Comparison of ENCODE assay signal across 9 cellular contexts in the genomic region with DNA sequence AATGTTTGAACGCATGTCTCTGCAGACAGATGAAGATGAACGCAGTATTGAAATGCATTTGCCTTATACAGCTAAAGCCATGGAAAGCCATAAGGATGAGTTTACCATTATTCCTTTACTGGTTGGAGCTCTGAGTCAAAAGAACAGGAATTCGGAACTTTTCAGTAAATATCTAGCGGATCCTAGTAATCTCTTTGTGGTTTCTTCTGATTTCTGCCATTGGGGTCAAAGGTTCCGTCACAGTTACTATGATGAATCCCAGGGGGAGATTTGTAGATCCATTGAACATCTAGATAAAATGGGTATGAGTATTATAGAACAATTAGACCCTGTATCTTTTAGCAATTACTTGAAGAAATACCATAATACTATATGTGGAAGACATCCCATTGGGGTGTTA. TPM values are rescaled to one million over a fixed set of nuclear protein-coding genes. Genes with fewer than 3 reads are reported as not detected.
DNase-seq lines count a peak whose midpoint lies in the region; FAIRE-seq and TF ChIP-seq lines count a peak whose summit lies in the region.
"Not testable (repeated sequence)": the region's sequence is repeated elsewhere in the genome, so short reads cannot be mapped to it uniquely, and the experiment has no call there.
"Had no signal": no experiment of that assay in that cellular context is flagged by ENCODE, and none has a peak within 500 bp of the region (broad histone marks: within the 10 kb centered on the region; RNA-seq: fewer than 3 reads in every experiment).

No MANE protein-coding gene starts in this region.

- intact Hi-C loops in activated naive CD4-positive, alpha-beta T cell treated with anti-CD3 and anti-CD28 coated beads for 36 hours (cut with micrococcal nuclease): not testable (repeated sequence)

- H3K4me2 ChIP-seq in MM.1S (ENCODE audit: low read depth, low read length) (peak overlapping the region; percentile 72), osteoblast (ENCODE audit: insufficient read depth, low read length) (peak overlapping the region; percentile 34)

- not testable (repeated sequence) for DNase-seq in MM.1S; activated naive CD4-positive, alpha-beta T cell treated with anti-CD3 and anti-CD28 coated beads for 36 hours; effector memory CD4-positive, alpha-beta T cell; osteoblast (ENCODE audit: insufficient read length, low spot score, missing footprints)

- not testable (repeated sequence) for H3K9me2 ChIP-seq in MM.1S (replicated peaks; ENCODE audit: insufficient read depth, low read length)

- CTCF ChIA-PET in activated naive CD4-positive, alpha-beta T cell treated with anti-CD3 and anti-CD28 coated beads for 36 hours (lab: Charles Lee): interaction anchor here (1.2 kb wide), 1 partner anchor 11 kb away, joined by 3 read pairs; no protein-coding TSS in a partner anchor

- not testable (repeated sequence) for H4K20me1 ChIP-seq in MM.1S (ENCODE audit: insufficient read depth, low read length); osteoblast (ENCODE audit: insufficient read depth, low read length)

- H3K27ac Mint-ChIP-seq in activated naive CD4-positive, alpha-beta T cell treated with anti-CD3 and anti-CD28 coated beads for 36 hours: not testable (repeated sequence)

- H3K27me3 Mint-ChIP-seq in activated naive CD4-positive, alpha-beta T cell treated with anti-CD3 and anti-CD28 coated beads for 36 hours (ENCODE audit: low read depth): not testable (repeated sequence)

- peak overlapping the region; percentile 62 for H3K4me3 ChIP-seq in ACC112 (ENCODE audit: low read depth, low read length)
- H3K4me3 ChIP-seq in MM.1S (ENCODE audit: low read length): peak overlapping the region; percentile 29; the same call in 1 of the 2 replicates
- peak overlapping the region; percentile 33 for H3K4me3 ChIP-seq in WI38 (ENCODE audit: low read depth, low read length)
- H3K4me3 ChIP-seq in effector memory CD4-positive, alpha-beta T cell (ENCODE audit: insufficient read depth, low read depth, low read length, poor library complexity, severe bottlenecking): peak overlapping the region; percentile 13
- H3K4me3 ChIP-seq in osteoblast (ENCODE audit: insufficient read depth, low read length): not testable (repeated sequence)

- not testable (repeated sequence) for TF ChIP-seq CTCF in MM.1S (IDR thresholded peaks at IDR 0.05; ENCODE audit: low read length); WI38 (IDR thresholded peaks at IDR 0.05; ENCODE audit: low read depth, low read length); osteoblast (IDR thresholded peaks at IDR 0.05; ENCODE audit: extremely low read depth, low read depth, low read length)

- peak overlapping the region; percentile 76 for H3K4me3 Mint-ChIP-seq in activated naive CD4-positive, alpha-beta T cell treated with anti-CD3 and anti-CD28 coated beads for 36 hours

- not testable (repeated sequence) for H3K79me2 ChIP-seq in ACC112 (ENCODE audit: control insufficient read depth, insufficient read depth, low read length, unreplicated experiment); MM.1S (ENCODE audit: low read length); osteoblast (ENCODE audit: insufficient read depth, low read length)

- not testable (repeated sequence) for H2AFZ ChIP-seq in ACC112 (ENCODE audit: low read length, unreplicated experiment); MM.1S (ENCODE audit: low read length)
- H2AFZ ChIP-seq in osteoblast (ENCODE audit: low read length): peak overlapping the region; percentile 70

- H3K36me3 Mint-ChIP-seq in activated naive CD4-positive, alpha-beta T cell treated with anti-CD3 and anti-CD28 coated beads for 36 hours (ENCODE audit: low read depth): not testable (repeated sequence)

- not testable (repeated sequence) for H3K9ac ChIP-seq in MM.1S (ENCODE audit: low read length)

- FAIRE-seq in G401.6 (lab: Jason Lieb, UNC) (peak; percentile 76), islet of Langerhans (lab: Jason Lieb, UNC) (peak; percentile 68)

- H3K9me3 Mint-ChIP-seq in activated naive CD4-positive, alpha-beta T cell treated with anti-CD3 and anti-CD28 coated beads for 36 hours: not testable (repeated sequence)

- H3K27me3 ChIP-seq in ACC112 (ENCODE audit: insufficient read depth, low read length); effector memory CD4-positive, alpha-beta T cell (replicated peaks; ENCODE audit: control insufficient read depth, insufficient read depth, low read length, poor library complexity, severe bottlenecking); osteoblast (ENCODE audit: insufficient read depth, low read length): not testable (repeated sequence)
- H3K27me3 ChIP-seq in MM.1S (replicated peaks; ENCODE audit: insufficient read depth, low read length): peaks cover 16% of the 10 kb centered on the region; the same call in 1 of the 2 replicates

- not testable (repeated sequence) for H3K36me3 ChIP-seq in ACC112 (ENCODE audit: insufficient read depth, low read length); MM.1S (replicated peaks; ENCODE audit: insufficient read depth, low read length); effector memory CD4-positive, alpha-beta T cell (ENCODE audit: control insufficient read depth, insufficient read depth, low read length); osteoblast (ENCODE audit: insufficient read depth, low read length)

- not testable (repeated sequence) for H3K4me1 ChIP-seq in ACC112 (ENCODE audit: control insufficient read depth, insufficient read depth, low read length, unreplicated experiment); MM.1S (ENCODE audit: low read length); effector memory CD4-positive, alpha-beta T cell (ENCODE audit: control insufficient read depth, insufficient read depth, low read length, poor library complexity, severe bottlenecking); osteoblast (ENCODE audit: insufficient read depth, low read length)

- peaks cover 13% of the 10 kb centered on the region for H3K4me1 Mint-ChIP-seq in activated naive CD4-positive, alpha-beta T cell treated with anti-CD3 and anti-CD28 coated beads for 36 hours (ENCODE audit: low read depth)

- not testable (repeated sequence) for H3K9me3 ChIP-seq in MM.1S (replicated peaks; ENCODE audit: insufficient read depth, low read length); effector memory CD4-positive, alpha-beta T cell (ENCODE audit: control insufficient read depth, low read length); osteoblast (ENCODE audit: low read depth, low read length)

- peaks cover 16% of the 10 kb centered on the region for H3F3A ChIP-seq in MM.1S (ENCODE audit: insufficient read depth, low read length)

- H3K27ac ChIP-seq in ACC112 (ENCODE audit: low read depth, low read length); MM.1S (ENCODE audit: low read length); effector memory CD4-positive, alpha-beta T cell (ENCODE audit: insufficient read depth, low read length, poor library complexity, severe bottlenecking); osteoblast (ENCODE audit: low read depth, low read length): not testable (repeated sequence)

RNA-seq across cellular contexts. Expression of gene CBR3, which starts 4.0 kb away (rescaled TPM):
- 10 to 100 TPM; 13.3 to 13.7 TPM for total RNA-seq in activated naive CD4-positive, alpha-beta T cell treated with anti-CD3 and anti-CD28 coated beads for 36 hours
- 17.4 and 22.7 TPM in 2 replicates for total RNA-seq in osteoblast
- total RNA-seq: OCI-LY7 had no signal

RNA-seq across cellular contexts. Expression of gene DOP1B, which starts 25.8 kb away (rescaled TPM):
- 10 to 100 TPM; 16.4 to 19.6 TPM for total RNA-seq in activated naive CD4-positive, alpha-beta T cell treated with anti-CD3 and anti-CD28 coated beads for 36 hours
- 16.3 and 23.6 TPM in 2 replicates for total RNA-seq in osteoblast
